In the genomic region with DNA sequence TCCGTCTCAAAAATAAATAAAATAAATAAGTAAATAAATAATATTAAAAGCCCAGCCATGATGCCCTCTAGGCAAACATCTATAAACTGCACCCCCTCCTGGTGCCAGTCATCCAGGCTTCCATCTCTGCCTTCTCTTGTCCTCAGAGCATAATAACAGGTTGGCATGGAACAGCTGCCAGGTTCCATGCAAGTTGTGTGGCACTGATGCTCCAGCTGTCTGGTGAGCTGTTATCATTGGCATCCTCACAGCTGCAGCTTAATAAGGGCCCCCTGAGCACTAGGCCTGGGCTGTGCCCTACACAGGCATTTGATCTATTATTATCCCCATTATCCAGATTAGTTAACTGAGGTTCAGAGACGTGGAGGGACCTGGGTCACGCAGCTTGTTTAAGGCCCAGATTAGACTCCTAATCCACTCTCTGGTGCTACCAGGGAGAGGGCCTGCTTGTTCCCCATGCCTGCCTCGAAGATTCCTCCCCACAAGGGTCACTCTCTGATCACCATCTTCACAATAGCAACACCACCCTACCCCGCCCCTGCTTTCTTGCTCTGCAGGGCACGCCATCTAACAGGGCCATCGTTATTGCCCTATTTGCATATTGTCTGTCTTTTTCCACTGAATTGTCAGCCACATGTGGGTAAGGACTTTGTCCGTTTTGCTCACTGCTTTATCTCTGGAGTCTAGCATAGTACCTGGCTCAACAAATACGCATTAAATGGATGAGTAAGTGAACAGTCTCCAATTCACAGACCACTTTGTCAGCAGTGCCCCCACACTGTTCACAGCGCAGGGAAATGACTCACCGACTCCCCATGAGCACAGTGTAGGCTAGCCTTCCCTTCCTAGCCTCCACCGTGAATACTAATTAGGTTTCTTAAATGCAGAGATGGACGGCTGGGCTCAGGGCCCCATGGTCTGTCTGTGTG, we compare ENCODE assay signal across 18 cellular contexts. TPM values are rescaled to one million over a fixed set of nuclear protein-coding genes. Genes with fewer than 3 reads are reported as not detected.
DNase-seq lines count a peak whose midpoint lies in the region; ATAC-seq and TF ChIP-seq lines count a peak whose summit lies in the region.
"Had no signal": no experiment of that assay in that cellular context is flagged by ENCODE, and none has a peak within 500 bp of the region (broad histone marks: within the 10 kb centered on the region; RNA-seq: fewer than 3 reads in every experiment).

No MANE protein-coding gene starts in this region.

- ATAC-seq in GM18519 (IDR thresholded peaks at IDR 0.05; ENCODE audit: low FRiP score, unreplicated experiment) (no peak), HG03196 (IDR thresholded peaks at IDR 0.05; ENCODE audit: unreplicated experiment) (no peak), HG02759 (IDR thresholded peaks at IDR 0.05; ENCODE audit: unreplicated experiment) (no peak), GM21515 (IDR thresholded peaks at IDR 0.05; ENCODE audit: unreplicated experiment) (no peak)
- ATAC-seq: heart right ventricle had no signal

- H3K4me3 ChIP-seq in GM06990 (replicated peaks; ENCODE audit: low read depth, low read length), result no peak overlapping the region
- H3K4me3 ChIP-seq: heart right ventricle, PC-9, testis had no signal

- no peaks in the 10 kb centered on the region for H3K36me3 ChIP-seq in GM06990 (ENCODE audit: control insufficient read depth, insufficient read depth, low read length)
- H3K36me3 ChIP-seq: heart right ventricle had no signal

- peaks cover 4% of the 10 kb centered on the region for H3K27me3 ChIP-seq in GM06990 (replicated peaks; ENCODE audit: control insufficient read depth, insufficient read depth, low read length)
- H3K27me3 ChIP-seq: testis had no signal

- peak; percentile 56 for DNase-seq in A172 (ENCODE audit: low spot score)
- DNase-seq in GM06990 (ENCODE audit: extremely low read depth, insufficient read length), result no peak
- DNase-seq in amniotic epithelial cell (ENCODE audit: low read depth), result peak; percentile 28
- DNase-seq in head of caudate nucleus, result peak in 34 of 42 donors; percentile 29 to 88 (median 58)
- DNase-seq: DMS79 treated with DMSO at 0.1 percent for 48 hours, erythroblast, kidney glomerular epithelial cell, NCI-H1105, PC-9, testis had no signal

- intact Hi-C loops in head of caudate nucleus (cut with DNase I), result no loop called here

- peak; percentile 1 for TF ChIP-seq CTCF in GM06990 (IDR thresholded peaks at IDR 0.05; ENCODE audit: insufficient read depth, low read length, poor library complexity, severe bottlenecking)

RNA-seq across cellular contexts. Expression of a gene that starts 1.5 kb away (rescaled TPM):
- total RNA-seq in A172 (2014; rRNA removed; shearing (Covaris generic)), result 16.7 and 20.6 TPM in 2 replicates

RNA-seq across cellular contexts. Expression of a gene that starts 10.3 kb away (rescaled TPM):
- 60.6 and 70.1 TPM in 2 replicates for total RNA-seq in A172 (2014; rRNA removed; shearing (Covaris generic))

RNA-seq across cellular contexts. Expression of a gene that starts 41.6 kb away (rescaled TPM):
- 146 and 238 TPM in 2 replicates for total RNA-seq in A172 (2014; rRNA removed; shearing (Covaris generic))

RNA-seq across cellular contexts. Expression of a gene that starts 52.5 kb away (rescaled TPM):
- 0.14 and 1.1 TPM in 2 replicates for total RNA-seq in A172 (2014; rRNA removed; shearing (Covaris generic))
- total RNA-seq: activated naive CD4-positive, alpha-beta T cell treated with anti-CD3 and anti-CD28 coated beads, Interleukin-2, amount 50 U/mL, for 72 hours; cerebellum; NCI-H460; testis had no signal
